ENCODE assay signal across 8 cellular contexts in the genomic region with DNA sequence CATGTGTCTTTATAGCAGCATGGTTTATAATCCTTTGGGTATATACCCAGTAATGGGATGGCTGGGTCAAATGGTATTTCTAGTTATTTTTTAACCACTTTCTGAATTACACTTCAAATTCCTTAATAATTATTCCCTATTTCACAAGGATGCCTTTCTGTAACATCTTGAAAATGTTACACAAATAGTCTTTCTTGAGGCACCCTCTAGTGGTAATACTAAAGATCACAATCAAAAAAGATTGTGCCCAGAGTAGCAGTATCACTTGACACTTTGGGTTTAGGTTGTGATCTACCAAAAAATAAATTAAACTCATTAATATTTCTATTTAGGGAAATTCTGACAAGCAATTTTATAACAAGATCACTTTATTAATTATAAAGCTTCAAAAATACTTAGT.
A peak's percentile ranks its signal among the peaks of the same experiment; 100 is the strongest.
DNase-seq lines count a peak whose midpoint lies in the region; TF ChIP-seq lines count a peak whose summit lies in the region.
"Not testable (repeated sequence)": the region's sequence is repeated elsewhere in the genome, so short reads cannot be mapped to it uniquely, and the experiment has no call there.

No MANE protein-coding gene starts in this region.

- not testable (repeated sequence) for H3K4me1 ChIP-seq in MM.1S (ENCODE audit: low read length); fibroblast of lung (ENCODE audit: control insufficient read depth, extremely low read depth, insufficient read depth, low read length); prostate gland (replicated peaks)

- not testable (repeated sequence) for H3K9me2 ChIP-seq in MM.1S (replicated peaks; ENCODE audit: insufficient read depth, low read length)

- not testable (repeated sequence) for H3K9ac ChIP-seq in MM.1S (ENCODE audit: low read length); fibroblast of lung (ENCODE audit: insufficient read depth, low read length)

- not testable (repeated sequence) for H4K20me1 ChIP-seq in MM.1S (ENCODE audit: insufficient read depth, low read length); fibroblast of lung (ENCODE audit: control insufficient read depth, extremely low read depth, insufficient read depth, low read length)

- TF ChIP-seq POLR2A in prostate gland (IDR thresholded peaks at IDR 0.05): not testable (repeated sequence)

- TF ChIP-seq CTCF in AG09319 (IDR thresholded peaks at IDR 0.05; ENCODE audit: low read depth, low read length) (peak; percentile 36), GM12872 (IDR thresholded peaks at IDR 0.05; ENCODE audit: insufficient read depth, low read depth, low read length) (peak; percentile 34; the same call in 2 of the 3 replicates), MM.1S (IDR thresholded peaks at IDR 0.05; ENCODE audit: low read length) (peak; percentile 31), astrocyte of the cerebellum (IDR thresholded peaks at IDR 0.05; ENCODE audit: low read depth, low read length, missing control alignments) (peak; percentile 24), fibroblast of lung (conservative IDR thresholded peaks at IDR 0.05 in 1 of 2, IDR thresholded peaks at IDR 0.05 in 1 of 2; ENCODE audit: low read depth in 1 of 2, low read length in 2 of 2) (peak in 1 of 2 donors; percentile 34), prostate gland (IDR thresholded peaks at IDR 0.05) (peak in 3 of 4 experiments; percentile 29 to 41 (median 31))

- intact Hi-C loops in prostate gland (cut with DNase I): not testable (repeated sequence)

- in situ Hi-C loops in astrocyte of the cerebellum (cut with HindIII; ENCODE audit: low sequenced_read_pairs): not testable (repeated sequence)

- not testable (repeated sequence) for H2AFZ ChIP-seq in MM.1S (ENCODE audit: low read length); fibroblast of lung (ENCODE audit: low read length)

- not testable (repeated sequence) for H3K4me3 ChIP-seq in MM.1S (ENCODE audit: low read length); astrocyte of the cerebellum (ENCODE audit: low read depth, low read length); fibroblast of lung (replicated peaks in 1 of 4; ENCODE audit: control extremely low read depth in 1 of 4, insufficient read depth in 1 of 4, low read depth in 3 of 4, low read length in 4 of 4); prostate gland

- not testable (repeated sequence) for H3F3A ChIP-seq in MM.1S (ENCODE audit: insufficient read depth, low read length)

- H3K27ac ChIP-seq in MM.1S (ENCODE audit: low read length); fibroblast of lung (ENCODE audit: insufficient read depth, low read length); prostate gland: not testable (repeated sequence)

- H3K4me2 ChIP-seq in MM.1S (ENCODE audit: low read depth, low read length); fibroblast of lung (ENCODE audit: extremely low read depth, insufficient read depth, low read length): not testable (repeated sequence)

- not testable (repeated sequence) for DNase-seq in AG09319 (ENCODE audit: extremely low read depth, low read depth); astrocyte of the cerebellum (ENCODE audit: low read depth); prostate gland (ENCODE audit: low spot score)
- DNase-seq in MM.1S (peak; percentile 25), OCI-M1 (lab: John Stamatoyannopoulos, UW) (peak; percentile 48), fibroblast of lung (ENCODE audit: low read depth in 2 of 2) (peak; percentile 0 to 9), left kidney (ENCODE audit: low read depth, low spot score) (peak; percentile 9)

- H3K9me3 ChIP-seq in MM.1S (replicated peaks; ENCODE audit: insufficient read depth, low read length); fibroblast of lung (ENCODE audit: control insufficient read depth, insufficient read depth, low read depth, low read length); prostate gland: not testable (repeated sequence)

- not testable (repeated sequence) for H3K79me2 ChIP-seq in MM.1S (ENCODE audit: low read length); fibroblast of lung (ENCODE audit: control insufficient read depth, insufficient read depth, low read length)

- H3K36me3 ChIP-seq in MM.1S (replicated peaks; ENCODE audit: insufficient read depth, low read length); fibroblast of lung (ENCODE audit: control insufficient read depth, insufficient read depth, low read length); prostate gland: not testable (repeated sequence)

- H3K27me3 ChIP-seq in MM.1S (replicated peaks; ENCODE audit: insufficient read depth, low read length); fibroblast of lung (ENCODE audit: control insufficient read depth, insufficient read depth, low read length); prostate gland (replicated peaks; ENCODE audit: insufficient read depth): not testable (repeated sequence)
